ENCODE assay signal across 9 cellular contexts in genomic region chr13:112710855-112711527, GRCh38. TPM values are rescaled to one million over a fixed set of nuclear protein-coding genes. Genes with fewer than 3 reads are reported as not detected.
DNase-seq lines count a peak whose midpoint lies in the region; ATAC-seq and TF ChIP-seq lines count a peak whose summit lies in the region.
"Had no signal": no experiment of that assay in that cellular context is flagged by ENCODE, and none has a peak within 500 bp of the region (broad histone marks: within the 10 kb centered on the region; RNA-seq: fewer than 3 reads in every experiment).

No MANE protein-coding gene starts in this region.

- DNase-seq in HFF-Myc (ENCODE audit: extremely low read depth, low read depth) (no peak), smooth muscle cell (lab: John Stamatoyannopoulos, UW; ENCODE audit: unreplicated experiment) (no peak), DMS153 treated with DMSO at 0.1 percent for 48 hours (lab: John Stamatoyannopoulos, UW; ENCODE audit: unreplicated experiment) (no peak), T1000 (lab: John Stamatoyannopoulos, UW) (no peak)
- DNase-seq: stimulated activated CD4-positive, alpha-beta T cell treated with anti-CD3 and anti-CD28 coated beads, Interleukin-4, amount 100 ng/mL, for 4 hours had no signal

- H4K20me1 ChIP-seq in smooth muscle cell (ENCODE audit: low read depth) = no peaks in the 10 kb centered on the region

- H2AFZ ChIP-seq in smooth muscle cell (ENCODE audit: low read depth) = no peak overlapping the region

- H3K9me3 ChIP-seq in liver (ENCODE audit: control insufficient read depth in 4 of 4, low read length in 3 of 4) (no peaks in the 10 kb centered on the region), smooth muscle cell (replicated peaks; ENCODE audit: low read depth) (no peaks in the 10 kb centered on the region)

- no peak for TF ChIP-seq CTCF in HFF-Myc (IDR thresholded peaks at IDR 0.05; ENCODE audit: low read depth, low read length, missing control alignments)
- TF ChIP-seq CTCF in liver (IDR thresholded peaks at IDR 0.05; ENCODE audit: low read depth, low read length, missing input control) = no peak
- no peak for TF ChIP-seq CTCF in smooth muscle cell (IDR thresholded peaks at IDR 0.05; ENCODE audit: borderline replicate concordance, insufficient read depth, poor library complexity, severe bottlenecking)

- peak overlapping the region; percentile 76 for H3K4me2 ChIP-seq in smooth muscle cell

- H3K36me3 ChIP-seq in liver (ENCODE audit: control insufficient read depth in 4 of 4, insufficient read depth in 3 of 4, low read depth in 1 of 4, low read length in 3 of 4) (peaks cover 0 to 2% (median 0%) of the 10 kb centered on the region in 4 donors), smooth muscle cell (ENCODE audit: low read depth) (no peaks in the 10 kb centered on the region)

- TF ChIP-seq RAD21 in liver (IDR thresholded peaks at IDR 0.05) = no peak

- H3K79me2 ChIP-seq in smooth muscle cell (ENCODE audit: low read depth) = peaks cover 17% of the 10 kb centered on the region

- peaks cover 2 to 14% (median 10%) of the 10 kb centered on the region in 4 donors for H3K4me1 ChIP-seq in liver (ENCODE audit: control insufficient read depth in 4 of 4, insufficient read depth in 4 of 4, low read length in 3 of 4)
- peaks cover 31% of the 10 kb centered on the region for H3K4me1 ChIP-seq in smooth muscle cell (ENCODE audit: low read depth)

- ATAC-seq in GM18907 (IDR thresholded peaks at IDR 0.05; ENCODE audit: unreplicated experiment) = no peak
- ATAC-seq in HG02798 (IDR thresholded peaks at IDR 0.05; ENCODE audit: poor library complexity, unreplicated experiment) = no peak

- peaks cover 6% of the 10 kb centered on the region for H3F3A ChIP-seq in smooth muscle cell (ENCODE audit: low read depth)

- no peaks in the 10 kb centered on the region for H3K27me3 ChIP-seq in liver (ENCODE audit: control insufficient read depth in 4 of 4, insufficient read depth in 4 of 4, low read length in 3 of 4)
- H3K27me3 ChIP-seq in smooth muscle cell (ENCODE audit: low read depth) = no peaks in the 10 kb centered on the region

- H3K27ac ChIP-seq in cingulate gyrus (ENCODE audit: low read depth, low read length) (peak overlapping the region; percentile 78), liver (ENCODE audit: low read depth in 1 of 2, low read length in 2 of 2) (peak overlapping the region; percentile 69 to 84), smooth muscle cell (ENCODE audit: low read depth) (peak overlapping the region; percentile 89)

- H3K4me3 ChIP-seq in HFF-Myc (replicated peaks; ENCODE audit: low read depth, low read length) (peak overlapping the region; percentile 22; the same call in 1 of the 2 replicates), liver (ENCODE audit: low read depth in 1 of 3, low read length in 3 of 3) (no peak overlapping the region), smooth muscle cell (peak overlapping the region; percentile 34)

- 85% methylated on average over 22 of the region's 22 CpGs for WGBS in liver
- 88% methylated on average over 22 of the region's 22 CpGs for WGBS in smooth muscle cell (ENCODE audit: low lambda C conversion rate)

- H3K9ac ChIP-seq in liver (ENCODE audit: low read depth in 1 of 2, low read length in 2 of 2) = peak overlapping the region; percentile 18 to 56
- peak overlapping the region; percentile 29 for H3K9ac ChIP-seq in smooth muscle cell (ENCODE audit: low read depth)

TF ChIP-seq in liver, 16 proteins besides CTCF, POLR2A, EP300 and RAD21:
- TF ChIP-seq ATF3 (IDR thresholded peaks at IDR 0.05) (no peak), HNF4G (IDR thresholded peaks at IDR 0.05) (no peak), EGR1 (IDR thresholded peaks at IDR 0.05; ENCODE audit: low read depth in 2 of 2) (no peak), RXRA (IDR thresholded peaks at IDR 0.05) (no peak), ZBTB33 (IDR thresholded peaks at IDR 0.05) (no peak), HNF4A (conservative IDR thresholded peaks at IDR 0.05) (no peak), NR2F2 (IDR thresholded peaks at IDR 0.05) (no peak), SP1 (IDR thresholded peaks at IDR 0.05) (no peak), MAX (IDR thresholded peaks at IDR 0.05) (no peak), JUND (IDR thresholded peaks at IDR 0.05) (no peak), FOXA2 (IDR thresholded peaks at IDR 0.05) (no peak), YY1 (IDR thresholded peaks at IDR 0.05) (no peak), GABPA (IDR thresholded peaks at IDR 0.05 in 1 of 2, conservative IDR thresholded peaks at IDR 0.05 in 1 of 2) (no peak)

RNA-seq across cellular contexts. Expression of gene ATP11A, which starts 21.2 kb away (rescaled TPM):
- total RNA-seq in liver (10 to 100 TPM; 17.3 to 27.9 TPM), smooth muscle cell (6.1 and 7.5 TPM in 2 replicates)
- polyA plus RNA-seq in liver (10 to 100 TPM in 1 of 2 donors, 1 to 10 TPM in 1; 8.7 to 10.2 TPM), smooth muscle cell (6.5 and 15.2 TPM in 2 replicates)

Comparison
In these comparisons a context has a peak if more than half of its experiments do, and no peak if none do; other contexts are left out.
1. H3K4me3 ChIP-seq: peak in HFF-Myc (single experiment) and smooth muscle cell (single experiment); none in liver (0 of 3).
2. Peak in every context shown above with its lines, with median percentiles within 50 percentile points of each other: H3K27ac ChIP-seq.